Comparison of ENCODE assay signal across 2 cellular contexts in the genomic region with DNA sequence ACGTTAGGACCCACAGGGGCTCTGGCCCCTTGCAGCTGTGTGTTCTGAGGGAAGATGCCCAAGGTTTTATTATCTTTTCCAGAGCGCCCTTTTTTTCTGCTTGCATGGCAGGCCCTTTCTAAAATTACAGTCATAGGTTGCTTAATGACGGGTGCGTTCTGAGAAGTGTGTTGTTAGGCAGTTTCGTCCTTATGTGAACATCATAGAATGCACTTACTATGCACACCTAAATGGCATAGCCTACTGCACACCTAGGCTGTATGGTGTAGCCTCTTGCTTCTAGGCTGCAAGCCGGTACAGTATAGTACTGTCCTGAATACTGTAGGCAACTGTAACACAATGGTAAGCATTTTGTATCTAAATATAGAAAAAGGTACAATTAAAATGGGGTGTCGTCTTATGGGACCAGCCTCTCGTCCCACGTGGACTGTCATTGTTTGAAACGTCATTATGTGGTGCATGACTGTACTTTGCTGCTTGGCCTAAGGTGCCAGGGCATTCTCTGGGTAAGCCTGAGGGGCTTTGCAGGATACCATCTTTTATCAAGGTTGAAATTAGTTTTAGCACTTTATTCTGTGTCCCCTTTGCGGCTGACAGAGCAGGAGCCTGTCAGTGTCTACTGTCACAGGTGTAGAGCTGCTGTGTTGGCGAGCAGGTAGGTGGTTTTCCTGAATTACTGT.
TF ChIP-seq lines count a peak whose summit lies in the region.

No MANE protein-coding gene starts in this region.

TF ChIP-seq in SK-N-SH treated with all-trans-retinoic acid at 6 μM for 48 hours, 23 proteins besides CTCF, POLR2A, EP300 and RAD21 (continued from another document):
- TF ChIP-seq, protein P1, sequence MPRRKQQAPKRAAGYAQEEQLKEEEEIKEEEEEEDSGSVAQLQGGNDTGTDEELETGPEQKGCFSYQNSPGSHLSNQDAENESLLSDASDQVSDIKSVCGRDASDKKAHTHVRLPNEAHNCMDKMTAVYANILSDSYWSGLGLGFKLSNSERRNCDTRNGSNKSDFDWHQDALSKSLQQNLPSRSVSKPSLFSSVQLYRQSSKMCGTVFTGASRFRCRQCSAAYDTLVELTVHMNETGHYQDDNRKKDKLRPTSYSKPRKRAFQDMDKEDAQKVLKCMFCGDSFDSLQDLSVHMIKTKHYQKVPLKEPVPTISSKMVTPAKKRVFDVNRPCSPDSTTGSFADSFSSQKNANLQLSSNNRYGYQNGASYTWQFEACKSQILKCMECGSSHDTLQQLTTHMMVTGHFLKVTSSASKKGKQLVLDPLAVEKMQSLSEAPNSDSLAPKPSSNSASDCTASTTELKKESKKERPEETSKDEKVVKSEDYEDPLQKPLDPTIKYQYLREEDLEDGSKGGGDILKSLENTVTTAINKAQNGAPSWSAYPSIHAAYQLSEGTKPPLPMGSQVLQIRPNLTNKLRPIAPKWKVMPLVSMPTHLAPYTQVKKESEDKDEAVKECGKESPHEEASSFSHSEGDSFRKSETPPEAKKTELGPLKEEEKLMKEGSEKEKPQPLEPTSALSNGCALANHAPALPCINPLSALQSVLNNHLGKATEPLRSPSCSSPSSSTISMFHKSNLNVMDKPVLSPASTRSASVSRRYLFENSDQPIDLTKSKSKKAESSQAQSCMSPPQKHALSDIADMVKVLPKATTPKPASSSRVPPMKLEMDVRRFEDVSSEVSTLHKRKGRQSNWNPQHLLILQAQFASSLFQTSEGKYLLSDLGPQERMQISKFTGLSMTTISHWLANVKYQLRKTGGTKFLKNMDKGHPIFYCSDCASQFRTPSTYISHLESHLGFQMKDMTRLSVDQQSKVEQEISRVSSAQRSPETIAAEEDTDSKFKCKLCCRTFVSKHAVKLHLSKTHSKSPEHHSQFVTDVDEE (CRISPR knock-in tag; IDR thresholded peaks at IDR 0.05), result no peak
- TF ChIP-seq TCF4 (CRISPR knock-in tag; IDR thresholded peaks at IDR 0.05; ENCODE audit: borderline replicate concordance) (no peak), ZFP30 (CRISPR knock-in tag; IDR thresholded peaks at IDR 0.05) (no peak), SNAI2 (CRISPR knock-in tag; IDR thresholded peaks at IDR 0.05) (no peak), OSR1 (CRISPR knock-in tag; IDR thresholded peaks at IDR 0.05) (no peak), PPARA (CRISPR knock-in tag; IDR thresholded peaks at IDR 0.05; ENCODE audit: borderline replicate concordance) (no peak), GLIS3 (CRISPR knock-in tag; IDR thresholded peaks at IDR 0.05) (no peak), RARB (CRISPR knock-in tag; IDR thresholded peaks at IDR 0.05) (no peak), ZNF8 (CRISPR knock-in tag; IDR thresholded peaks at IDR 0.05) (no peak)
- TF ChIP-seq, protein P2, sequence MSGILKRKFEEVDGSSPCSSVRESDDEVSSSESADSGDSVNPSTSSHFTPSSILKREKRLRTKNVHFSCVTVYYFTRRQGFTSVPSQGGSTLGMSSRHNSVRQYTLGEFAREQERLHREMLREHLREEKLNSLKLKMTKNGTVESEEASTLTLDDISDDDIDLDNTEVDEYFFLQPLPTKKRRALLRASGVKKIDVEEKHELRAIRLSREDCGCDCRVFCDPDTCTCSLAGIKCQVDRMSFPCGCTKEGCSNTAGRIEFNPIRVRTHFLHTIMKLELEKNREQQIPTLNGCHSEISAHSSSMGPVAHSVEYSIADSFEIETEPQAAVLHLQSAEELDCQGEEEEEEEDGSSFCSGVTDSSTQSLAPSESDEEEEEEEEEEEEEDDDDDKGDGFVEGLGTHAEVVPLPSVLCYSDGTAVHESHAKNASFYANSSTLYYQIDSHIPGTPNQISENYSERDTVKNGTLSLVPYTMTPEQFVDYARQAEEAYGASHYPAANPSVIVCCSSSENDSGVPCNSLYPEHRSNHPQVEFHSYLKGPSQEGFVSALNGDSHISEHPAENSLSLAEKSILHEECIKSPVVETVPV (CRISPR knock-in tag; IDR thresholded peaks at IDR 0.05), result no peak
- TF ChIP-seq, protein P3, sequence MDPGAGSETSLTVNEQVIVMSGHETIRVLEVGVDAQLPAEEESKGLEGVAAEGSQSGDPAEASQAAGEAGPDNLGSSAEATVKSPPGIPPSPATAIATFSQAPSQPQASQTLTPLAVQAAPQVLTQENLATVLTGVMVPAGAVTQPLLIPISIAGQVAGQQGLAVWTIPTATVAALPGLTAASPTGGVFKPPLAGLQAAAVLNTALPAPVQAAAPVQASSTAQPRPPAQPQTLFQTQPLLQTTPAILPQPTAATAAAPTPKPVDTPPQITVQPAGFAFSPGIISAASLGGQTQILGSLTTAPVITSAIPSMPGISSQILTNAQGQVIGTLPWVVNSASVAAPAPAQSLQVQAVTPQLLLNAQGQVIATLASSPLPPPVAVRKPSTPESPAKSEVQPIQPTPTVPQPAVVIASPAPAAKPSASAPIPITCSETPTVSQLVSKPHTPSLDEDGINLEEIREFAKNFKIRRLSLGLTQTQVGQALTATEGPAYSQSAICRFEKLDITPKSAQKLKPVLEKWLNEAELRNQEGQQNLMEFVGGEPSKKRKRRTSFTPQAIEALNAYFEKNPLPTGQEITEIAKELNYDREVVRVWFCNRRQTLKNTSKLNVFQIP (CRISPR knock-in tag; IDR thresholded peaks at IDR 0.05; ENCODE audit: borderline replicate concordance, low read depth), result no peak
- TF ChIP-seq, protein P4, sequence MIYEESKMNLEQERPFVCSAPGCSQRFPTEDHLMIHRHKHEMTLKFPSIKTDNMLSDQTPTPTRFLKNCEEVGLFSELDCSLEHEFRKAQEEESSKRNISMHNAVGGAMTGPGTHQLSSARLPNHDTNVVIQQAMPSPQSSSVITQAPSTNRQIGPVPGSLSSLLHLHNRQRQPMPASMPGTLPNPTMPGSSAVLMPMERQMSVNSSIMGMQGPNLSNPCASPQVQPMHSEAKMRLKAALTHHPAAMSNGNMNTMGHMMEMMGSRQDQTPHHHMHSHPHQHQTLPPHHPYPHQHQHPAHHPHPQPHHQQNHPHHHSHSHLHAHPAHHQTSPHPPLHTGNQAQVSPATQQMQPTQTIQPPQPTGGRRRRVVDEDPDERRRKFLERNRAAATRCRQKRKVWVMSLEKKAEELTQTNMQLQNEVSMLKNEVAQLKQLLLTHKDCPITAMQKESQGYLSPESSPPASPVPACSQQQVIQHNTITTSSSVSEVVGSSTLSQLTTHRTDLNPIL (CRISPR knock-in tag; IDR thresholded peaks at IDR 0.05; ENCODE audit: low read depth), result no peak

TF ChIP-seq in GM23338, 12 proteins besides CTCF, POLR2A, EP300 and RAD21 (continued from another document):
- TF ChIP-seq, protein P5, sequence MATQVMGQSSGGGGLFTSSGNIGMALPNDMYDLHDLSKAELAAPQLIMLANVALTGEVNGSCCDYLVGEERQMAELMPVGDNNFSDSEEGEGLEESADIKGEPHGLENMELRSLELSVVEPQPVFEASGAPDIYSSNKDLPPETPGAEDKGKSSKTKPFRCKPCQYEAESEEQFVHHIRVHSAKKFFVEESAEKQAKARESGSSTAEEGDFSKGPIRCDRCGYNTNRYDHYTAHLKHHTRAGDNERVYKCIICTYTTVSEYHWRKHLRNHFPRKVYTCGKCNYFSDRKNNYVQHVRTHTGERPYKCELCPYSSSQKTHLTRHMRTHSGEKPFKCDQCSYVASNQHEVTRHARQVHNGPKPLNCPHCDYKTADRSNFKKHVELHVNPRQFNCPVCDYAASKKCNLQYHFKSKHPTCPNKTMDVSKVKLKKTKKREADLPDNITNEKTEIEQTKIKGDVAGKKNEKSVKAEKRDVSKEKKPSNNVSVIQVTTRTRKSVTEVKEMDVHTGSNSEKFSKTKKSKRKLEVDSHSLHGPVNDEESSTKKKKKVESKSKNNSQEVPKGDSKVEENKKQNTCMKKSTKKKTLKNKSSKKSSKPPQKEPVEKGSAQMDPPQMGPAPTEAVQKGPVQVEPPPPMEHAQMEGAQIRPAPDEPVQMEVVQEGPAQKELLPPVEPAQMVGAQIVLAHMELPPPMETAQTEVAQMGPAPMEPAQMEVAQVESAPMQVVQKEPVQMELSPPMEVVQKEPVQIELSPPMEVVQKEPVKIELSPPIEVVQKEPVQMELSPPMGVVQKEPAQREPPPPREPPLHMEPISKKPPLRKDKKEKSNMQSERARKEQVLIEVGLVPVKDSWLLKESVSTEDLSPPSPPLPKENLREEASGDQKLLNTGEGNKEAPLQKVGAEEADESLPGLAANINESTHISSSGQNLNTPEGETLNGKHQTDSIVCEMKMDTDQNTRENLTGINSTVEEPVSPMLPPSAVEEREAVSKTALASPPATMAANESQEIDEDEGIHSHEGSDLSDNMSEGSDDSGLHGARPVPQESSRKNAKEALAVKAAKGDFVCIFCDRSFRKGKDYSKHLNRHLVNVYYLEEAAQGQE (IDR thresholded peaks at IDR 0.05; ENCODE audit: unreplicated experiment), result no peak
